ENCODE assay signal across 1 cellular context in genomic region chr7:65062566-65062965, GRCh38.
TF ChIP-seq lines count a peak whose summit lies in the region.
"Not testable (repeated sequence)": the region's sequence is repeated elsewhere in the genome, so short reads cannot be mapped to it uniquely, and the experiment has no call there.

No MANE protein-coding gene starts in this region.

TF ChIP-seq in HepG2, 621 proteins besides CTCF, POLR2A, EP300 and RAD21:
- peak; percentile 68 for TF ChIP-seq ATF7 (IDR thresholded peaks at IDR 0.05)
- TF ChIP-seq ATF7 (CRISPR knock-in tag; IDR thresholded peaks at IDR 0.05) = not testable (repeated sequence)
